Comparison of ENCODE assay signal across 2 cellular contexts in the genomic region with DNA sequence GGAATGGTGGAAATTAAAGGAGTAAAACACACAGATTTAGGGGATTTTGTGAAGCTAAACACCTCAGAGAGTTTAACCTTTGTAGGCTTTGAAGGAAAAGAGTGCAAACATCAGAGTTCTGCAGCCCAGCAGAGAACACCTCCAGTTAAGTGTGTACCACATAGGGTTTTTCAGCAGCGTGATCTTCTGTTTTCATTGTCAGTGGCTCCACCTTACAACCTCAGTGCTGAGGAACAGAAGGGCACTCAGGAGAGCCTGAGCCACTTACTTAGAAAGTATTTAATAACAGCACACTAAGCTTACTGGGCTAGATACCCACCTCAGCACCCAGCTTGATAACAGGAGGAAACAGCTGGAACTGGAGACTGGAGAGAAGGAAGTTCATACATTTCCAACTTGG.
TF ChIP-seq lines count a peak whose summit lies in the region.

No MANE protein-coding gene starts in this region.

TF ChIP-seq in SK-N-SH, 30 proteins besides CTCF, POLR2A, EP300 and RAD21 (continued from another document):
- TF ChIP-seq SIN3A (IDR thresholded peaks at IDR 0.05; ENCODE audit: borderline replicate concordance, low read depth, low read length) (no peak), JUND (IDR thresholded peaks at IDR 0.05) (no peak), YY1 (IDR thresholded peaks at IDR 0.05; ENCODE audit: low read depth) (no peak), FOXJ3 (CRISPR knock-in tag; IDR thresholded peaks at IDR 0.05) (no peak)
- TF ChIP-seq, protein P1, sequence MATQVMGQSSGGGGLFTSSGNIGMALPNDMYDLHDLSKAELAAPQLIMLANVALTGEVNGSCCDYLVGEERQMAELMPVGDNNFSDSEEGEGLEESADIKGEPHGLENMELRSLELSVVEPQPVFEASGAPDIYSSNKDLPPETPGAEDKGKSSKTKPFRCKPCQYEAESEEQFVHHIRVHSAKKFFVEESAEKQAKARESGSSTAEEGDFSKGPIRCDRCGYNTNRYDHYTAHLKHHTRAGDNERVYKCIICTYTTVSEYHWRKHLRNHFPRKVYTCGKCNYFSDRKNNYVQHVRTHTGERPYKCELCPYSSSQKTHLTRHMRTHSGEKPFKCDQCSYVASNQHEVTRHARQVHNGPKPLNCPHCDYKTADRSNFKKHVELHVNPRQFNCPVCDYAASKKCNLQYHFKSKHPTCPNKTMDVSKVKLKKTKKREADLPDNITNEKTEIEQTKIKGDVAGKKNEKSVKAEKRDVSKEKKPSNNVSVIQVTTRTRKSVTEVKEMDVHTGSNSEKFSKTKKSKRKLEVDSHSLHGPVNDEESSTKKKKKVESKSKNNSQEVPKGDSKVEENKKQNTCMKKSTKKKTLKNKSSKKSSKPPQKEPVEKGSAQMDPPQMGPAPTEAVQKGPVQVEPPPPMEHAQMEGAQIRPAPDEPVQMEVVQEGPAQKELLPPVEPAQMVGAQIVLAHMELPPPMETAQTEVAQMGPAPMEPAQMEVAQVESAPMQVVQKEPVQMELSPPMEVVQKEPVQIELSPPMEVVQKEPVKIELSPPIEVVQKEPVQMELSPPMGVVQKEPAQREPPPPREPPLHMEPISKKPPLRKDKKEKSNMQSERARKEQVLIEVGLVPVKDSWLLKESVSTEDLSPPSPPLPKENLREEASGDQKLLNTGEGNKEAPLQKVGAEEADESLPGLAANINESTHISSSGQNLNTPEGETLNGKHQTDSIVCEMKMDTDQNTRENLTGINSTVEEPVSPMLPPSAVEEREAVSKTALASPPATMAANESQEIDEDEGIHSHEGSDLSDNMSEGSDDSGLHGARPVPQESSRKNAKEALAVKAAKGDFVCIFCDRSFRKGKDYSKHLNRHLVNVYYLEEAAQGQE (IDR thresholded peaks at IDR 0.05; ENCODE audit: low read depth, low read length), result no peak

TF ChIP-seq in SK-N-SH treated with all-trans-retinoic acid at 6 μM for 48 hours, 23 proteins besides CTCF, POLR2A, EP300 and RAD21 (continued from another document):
- TF ChIP-seq, protein P2, sequence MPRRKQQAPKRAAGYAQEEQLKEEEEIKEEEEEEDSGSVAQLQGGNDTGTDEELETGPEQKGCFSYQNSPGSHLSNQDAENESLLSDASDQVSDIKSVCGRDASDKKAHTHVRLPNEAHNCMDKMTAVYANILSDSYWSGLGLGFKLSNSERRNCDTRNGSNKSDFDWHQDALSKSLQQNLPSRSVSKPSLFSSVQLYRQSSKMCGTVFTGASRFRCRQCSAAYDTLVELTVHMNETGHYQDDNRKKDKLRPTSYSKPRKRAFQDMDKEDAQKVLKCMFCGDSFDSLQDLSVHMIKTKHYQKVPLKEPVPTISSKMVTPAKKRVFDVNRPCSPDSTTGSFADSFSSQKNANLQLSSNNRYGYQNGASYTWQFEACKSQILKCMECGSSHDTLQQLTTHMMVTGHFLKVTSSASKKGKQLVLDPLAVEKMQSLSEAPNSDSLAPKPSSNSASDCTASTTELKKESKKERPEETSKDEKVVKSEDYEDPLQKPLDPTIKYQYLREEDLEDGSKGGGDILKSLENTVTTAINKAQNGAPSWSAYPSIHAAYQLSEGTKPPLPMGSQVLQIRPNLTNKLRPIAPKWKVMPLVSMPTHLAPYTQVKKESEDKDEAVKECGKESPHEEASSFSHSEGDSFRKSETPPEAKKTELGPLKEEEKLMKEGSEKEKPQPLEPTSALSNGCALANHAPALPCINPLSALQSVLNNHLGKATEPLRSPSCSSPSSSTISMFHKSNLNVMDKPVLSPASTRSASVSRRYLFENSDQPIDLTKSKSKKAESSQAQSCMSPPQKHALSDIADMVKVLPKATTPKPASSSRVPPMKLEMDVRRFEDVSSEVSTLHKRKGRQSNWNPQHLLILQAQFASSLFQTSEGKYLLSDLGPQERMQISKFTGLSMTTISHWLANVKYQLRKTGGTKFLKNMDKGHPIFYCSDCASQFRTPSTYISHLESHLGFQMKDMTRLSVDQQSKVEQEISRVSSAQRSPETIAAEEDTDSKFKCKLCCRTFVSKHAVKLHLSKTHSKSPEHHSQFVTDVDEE (CRISPR knock-in tag; IDR thresholded peaks at IDR 0.05), result no peak
- TF ChIP-seq, protein P3, sequence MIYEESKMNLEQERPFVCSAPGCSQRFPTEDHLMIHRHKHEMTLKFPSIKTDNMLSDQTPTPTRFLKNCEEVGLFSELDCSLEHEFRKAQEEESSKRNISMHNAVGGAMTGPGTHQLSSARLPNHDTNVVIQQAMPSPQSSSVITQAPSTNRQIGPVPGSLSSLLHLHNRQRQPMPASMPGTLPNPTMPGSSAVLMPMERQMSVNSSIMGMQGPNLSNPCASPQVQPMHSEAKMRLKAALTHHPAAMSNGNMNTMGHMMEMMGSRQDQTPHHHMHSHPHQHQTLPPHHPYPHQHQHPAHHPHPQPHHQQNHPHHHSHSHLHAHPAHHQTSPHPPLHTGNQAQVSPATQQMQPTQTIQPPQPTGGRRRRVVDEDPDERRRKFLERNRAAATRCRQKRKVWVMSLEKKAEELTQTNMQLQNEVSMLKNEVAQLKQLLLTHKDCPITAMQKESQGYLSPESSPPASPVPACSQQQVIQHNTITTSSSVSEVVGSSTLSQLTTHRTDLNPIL (CRISPR knock-in tag; IDR thresholded peaks at IDR 0.05; ENCODE audit: low read depth), result no peak
- TF ChIP-seq ZC3H10 (CRISPR knock-in tag; IDR thresholded peaks at IDR 0.05), result no peak
- TF ChIP-seq ZFP30 (CRISPR knock-in tag; IDR thresholded peaks at IDR 0.05), result no peak
- TF ChIP-seq ZNF70 (CRISPR knock-in tag; IDR thresholded peaks at IDR 0.05), result no peak
- no peak for TF ChIP-seq CSDC2 (CRISPR knock-in tag; IDR thresholded peaks at IDR 0.05)
- no peak for TF ChIP-seq ARNTL (CRISPR knock-in tag; IDR thresholded peaks at IDR 0.05; ENCODE audit: borderline replicate concordance, low read depth)
- TF ChIP-seq SNAI2 (CRISPR knock-in tag; IDR thresholded peaks at IDR 0.05), result no peak
- no peak for TF ChIP-seq RARB (CRISPR knock-in tag; IDR thresholded peaks at IDR 0.05)
- TF ChIP-seq ISL1 (CRISPR knock-in tag; IDR thresholded peaks at IDR 0.05), result no peak
